Comparison of ENCODE assay signal across 27 cellular contexts in the genomic region with DNA sequence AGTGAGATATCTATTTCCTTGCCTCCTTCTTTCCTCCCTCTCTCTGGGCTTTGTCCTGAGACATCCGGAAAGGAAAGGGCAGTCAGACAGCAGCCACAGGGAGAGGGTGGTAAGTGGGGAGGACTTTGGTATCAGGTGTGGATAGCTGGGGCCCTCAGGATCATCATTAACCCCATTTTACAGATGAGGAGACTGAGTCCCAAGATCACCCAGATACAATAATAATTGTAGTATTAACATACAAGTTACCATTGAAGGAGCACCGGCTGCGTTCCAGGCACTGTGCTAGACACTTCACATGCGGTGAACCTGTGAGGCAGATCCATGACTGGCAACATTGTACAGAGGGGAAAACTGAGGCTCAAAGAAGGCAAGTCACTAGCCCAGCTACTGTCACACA. TPM values are rescaled to one million over a fixed set of nuclear protein-coding genes. Genes with fewer than 3 reads are reported as not detected.
DNase-seq lines count a peak whose midpoint lies in the region; ATAC-seq, FAIRE-seq and TF ChIP-seq lines count a peak whose summit lies in the region.
"Had no signal": no experiment of that assay in that cellular context is flagged by ENCODE, and none has a peak within 500 bp of the region (broad histone marks: within the 10 kb centered on the region; RNA-seq: fewer than 3 reads in every experiment).

No MANE protein-coding gene starts in this region.

- POLR2A ChIA-PET in HepG2 (lab: Yijun Ruan, JAX), result no interaction called here
- POLR2A ChIA-PET in K562 (lab: Yijun Ruan, JAX), result no interaction called here

- in situ Hi-C loops in HepG2 (cut with HindIII; ENCODE audit: extremely low pct_ligation_motif_present, low pct_unique_long_range_greater_than_20kb) (loop anchor here (25.0 kb wide), 1 partner anchor 164 kb away; no protein-coding TSS in a partner anchor), K562 (cut with MboI) (no loop called here)

- no peak overlapping the region for H4K91ac ChIP-seq in trophoblast cell (ENCODE audit: low read depth, low read length)

- H3K27ac ChIP-seq in HepG2 (ENCODE audit: extremely low read length, insufficient read depth, low read length), result no peak overlapping the region
- no peak overlapping the region for H3K27ac ChIP-seq in right lobe of liver
- H3K27ac ChIP-seq in K562 (ENCODE audit: extremely low read depth, low read depth, low read length), result no peak overlapping the region
- no peak overlapping the region for H3K27ac ChIP-seq in trophoblast cell (ENCODE audit: low read depth, low read length)
- H3K27ac ChIP-seq: BLaER1 had no signal

- H3K27me3 Mint-ChIP-seq in nephron progenitor cell (ENCODE audit: low read depth, poor library complexity), result peaks cover 27% of the 10 kb centered on the region

- no peaks in the 10 kb centered on the region for H3K79me1 ChIP-seq in trophoblast cell (ENCODE audit: low read length)

- H3K27ac Mint-ChIP-seq in nephron progenitor cell, result no peak overlapping the region
- H3K27ac Mint-ChIP-seq: CD14-positive monocyte; CD4-positive, alpha-beta memory T cell; CD4-positive, CD25-positive, alpha-beta regulatory T cell had no signal

- H3K4me2 ChIP-seq in HepG2 (ENCODE audit: low read depth, low read length) (no peak overlapping the region), K562 (ENCODE audit: insufficient read depth, low read length) (no peak overlapping the region), trophoblast cell (ENCODE audit: low read length) (no peak overlapping the region)
- H3K4me2 ChIP-seq: BLaER1 had no signal

- no peak overlapping the region for H3K4me3 Mint-ChIP-seq in nephron progenitor cell
- H3K4me3 Mint-ChIP-seq: CD14-positive monocyte; CD4-positive, alpha-beta memory T cell; CD4-positive, CD25-positive, alpha-beta regulatory T cell; CD8-positive, alpha-beta memory T cell had no signal

- CTCF ChIA-PET in HepG2 (lab: Yijun Ruan, JAX; ENCODE audit: low intra/inter-chr PET ratio, low total read pairs) (no interaction called here), K562 (lab: Yijun Ruan, JAX; ENCODE audit: low intra/inter-chr PET ratio) (no interaction called here)

- no peak overlapping the region for H3K14ac ChIP-seq in trophoblast cell (ENCODE audit: low read length)

- TF ChIP-seq RAD21 in HepG2 (CRISPR knock-in tag; IDR thresholded peaks at IDR 0.05) (no peak), K562 (CRISPR knock-in tag; conservative IDR thresholded peaks at IDR 0.05 in 1 of 2, IDR thresholded peaks at IDR 0.05 in 1 of 2) (no peak)

- no peak overlapping the region for H3K9ac ChIP-seq in HepG2 (ENCODE audit: insufficient read depth, low read depth, low read length)
- 0 out of 4 replicates have a peak overlapping the region, but pooled peaks of 1 of the 2 experiments have one; percentile 2 for H3K9ac ChIP-seq in K562 (ENCODE audit: insufficient read depth in 1 of 2, low read depth in 2 of 2, low read length in 2 of 2)
- no peak overlapping the region for H3K9ac ChIP-seq in trophoblast cell (ENCODE audit: low read length)
- H3K9ac ChIP-seq: BLaER1 had no signal

- no peak overlapping the region for H2AK5ac ChIP-seq in trophoblast cell (ENCODE audit: low read length)

- TF ChIP-seq EP300 in HepG2 (IDR thresholded peaks at IDR 0.05; ENCODE audit: low read depth in 2 of 2, low read length in 2 of 2) (no peak), HepG2 (CRISPR knock-in tag; IDR thresholded peaks at IDR 0.05; ENCODE audit: borderline replicate concordance) (no peak), K562 (IDR thresholded peaks at IDR 0.05; ENCODE audit: low read length) (no peak)

- no peak for ATAC-seq in HepG2
- no peak for ATAC-seq in right lobe of liver
- ATAC-seq in K562, result no peak
- ATAC-seq in left colon, result no peak
- ATAC-seq: GM12878 had no signal

- no peak overlapping the region for H3K4me3 ChIP-seq in HepG2 (replicated peaks in 1 of 3; ENCODE audit: insufficient read depth in 1 of 3, low read depth in 2 of 3, low read length in 3 of 3)
- H3K4me3 ChIP-seq in right lobe of liver, result no peak overlapping the region
- no peak overlapping the region for H3K4me3 ChIP-seq in K562
- H3K4me3 ChIP-seq in trophoblast cell (ENCODE audit: low read depth, low read length), result peak overlapping the region; percentile 30
- H3K4me3 ChIP-seq: BLaER1, GM12878 had no signal

- no peak overlapping the region for H3K23ac ChIP-seq in trophoblast cell (ENCODE audit: low read length)

- DNase-seq in HepG2 (ENCODE audit: low spot score), result no peak
- no peak for DNase-seq in right lobe of liver
- no peak for DNase-seq in K562 (ENCODE audit: extremely low read depth in 1 of 4, low spot score in 3 of 4)
- DNase-seq in trophoblast cell, result no peak
- DNase-seq in left colon, result no peak
- no peak for DNase-seq in nephron progenitor cell
- DNase-seq: 8988T; ACHN; BE2C; C1 segment of cervical spinal cord; CD4-positive, alpha-beta memory T cell; CD4-positive, CD25-positive, alpha-beta regulatory T cell; CD8-positive, alpha-beta memory T cell; COR-L47; DMS 273 treated with DMSO at 0.1 percent for 48 hours; DMS153; DMS53; DMS79; DND-41; EL; GDM1 had no signal

- H4K8ac ChIP-seq in trophoblast cell (ENCODE audit: low read depth, low read length), result no peak overlapping the region

- H3K27me3 ChIP-seq in HepG2 (ENCODE audit: control insufficient read depth in 1 of 2, insufficient read depth in 2 of 2, low read length in 2 of 2) (peaks cover 0 to 5% of the 10 kb centered on the region in 2 experiments; a peak in 2 of 5 replicates), right lobe of liver (no peaks in the 10 kb centered on the region), K562 (ENCODE audit: control insufficient read depth in 2 of 2, insufficient read depth in 2 of 2, low read length in 2 of 2) (peaks cover 17 to 53% of the 10 kb centered on the region in 2 experiments), trophoblast cell (ENCODE audit: insufficient read depth, low read length) (no peaks in the 10 kb centered on the region)
- H3K27me3 ChIP-seq: BE2C, BLaER1 had no signal

- no peaks in the 10 kb centered on the region for H3K36me3 ChIP-seq in HepG2 (replicated peaks in 1 of 2; ENCODE audit: control insufficient read depth in 1 of 2, insufficient read depth in 2 of 2, low read length in 2 of 2)
- no peaks in the 10 kb centered on the region for H3K36me3 ChIP-seq in right lobe of liver
- H3K36me3 ChIP-seq in K562 (ENCODE audit: control insufficient read depth, insufficient read depth, low read length), result no peaks in the 10 kb centered on the region
- no peaks in the 10 kb centered on the region for H3K36me3 ChIP-seq in trophoblast cell (ENCODE audit: control insufficient read depth in 1 of 2, insufficient read depth in 2 of 2, low read length in 2 of 2)
- H3K36me3 ChIP-seq: BE2C, BLaER1 had no signal

- TF ChIP-seq CTCF in HepG2 (CRISPR knock-in tag; IDR thresholded peaks at IDR 0.05) (no peak), right lobe of liver (IDR thresholded peaks at IDR 0.05) (no peak), K562 (IDR thresholded peaks at IDR 0.05 in 2 of 3, conservative IDR thresholded peaks at IDR 0.05 in 1 of 3; ENCODE audit: insufficient read depth in 2 of 3, low read depth in 1 of 3, low read length in 3 of 3) (no peak), nephron progenitor cell (IDR thresholded peaks at IDR 0.05) (no peak)

- H3K9me3 ChIP-seq in HepG2 (ENCODE audit: low read length) (no peaks in the 10 kb centered on the region), right lobe of liver (no peaks in the 10 kb centered on the region), K562 (replicated peaks; ENCODE audit: control insufficient read depth, insufficient read depth, low read depth, low read length) (no peaks in the 10 kb centered on the region), trophoblast cell (ENCODE audit: insufficient read depth, low read depth, low read length) (no peaks in the 10 kb centered on the region)
- H3K9me3 ChIP-seq: BE2C, BLaER1 had no signal

- no peak overlapping the region for H2BK120ac ChIP-seq in trophoblast cell (ENCODE audit: insufficient read depth, low read length, poor library complexity)

- no peak overlapping the region for H3K18ac ChIP-seq in trophoblast cell (ENCODE audit: low read length)

- H2BK5ac ChIP-seq in trophoblast cell (ENCODE audit: low read depth, low read length, poor library complexity), result no peak overlapping the region

- FAIRE-seq in HepG2 (lab: Jason Lieb, UNC) (no peak), K562 (lab: Jason Lieb, UNC) (no peak)
- FAIRE-seq: A204.1, GM12878, GM19239 had no signal

- no TSS peak for BruUV-seq in HepG2 (replicated peaks; lab: Mats Ljungman, UMichigan)
- BruUV-seq in K562 (replicated peaks; lab: Mats Ljungman, UMichigan), result no TSS peak

- H2AFZ ChIP-seq in HepG2 (ENCODE audit: low read length), result no peak overlapping the region
- H2AFZ ChIP-seq in K562 (ENCODE audit: low read depth, low read length), result no peak overlapping the region
- no peak overlapping the region for H2AFZ ChIP-seq in trophoblast cell (ENCODE audit: insufficient read depth, low read length, poor library complexity)

- no peaks in the 10 kb centered on the region for H3K9me3 Mint-ChIP-seq in nephron progenitor cell
- H3K9me3 Mint-ChIP-seq: CD14-positive monocyte; CD4-positive, alpha-beta memory T cell had no signal

- H3K4me1 ChIP-seq in HepG2 (ENCODE audit: insufficient read depth, low read length) (peaks cover 37% of the 10 kb centered on the region), right lobe of liver (no peaks in the 10 kb centered on the region), K562 (replicated peaks in 1 of 2; ENCODE audit: control insufficient read depth in 2 of 2, insufficient read depth in 2 of 2, low read length in 2 of 2) (peaks cover 0 to 10% of the 10 kb centered on the region in 2 experiments; a peak in 3 of 5 replicates), trophoblast cell (ENCODE audit: control insufficient read depth in 1 of 2, insufficient read depth in 2 of 2, low read length in 2 of 2) (no peaks in the 10 kb centered on the region)

- no peaks in the 10 kb centered on the region for H3K36me3 Mint-ChIP-seq in nephron progenitor cell (ENCODE audit: low read depth)
- H3K36me3 Mint-ChIP-seq: CD14-positive monocyte; CD4-positive, alpha-beta memory T cell; CD4-positive, CD25-positive, alpha-beta regulatory T cell; CD8-positive, alpha-beta memory T cell had no signal

- no peak overlapping the region for H3K4ac ChIP-seq in trophoblast cell (ENCODE audit: low read depth, low read length)

- H2BK12ac ChIP-seq in trophoblast cell (ENCODE audit: low read length), result no peak overlapping the region

- H3K4me1 Mint-ChIP-seq in nephron progenitor cell, result peaks cover 17% of the 10 kb centered on the region
- H3K4me1 Mint-ChIP-seq: CD14-positive monocyte; CD4-positive, alpha-beta memory T cell; CD4-positive, CD25-positive, alpha-beta regulatory T cell; CD8-positive, alpha-beta memory T cell had no signal

- no peak for TF ChIP-seq POLR2A in HepG2 (IDR thresholded peaks at IDR 0.05; ENCODE audit: insufficient read depth in 1 of 2, low read depth in 2 of 2, low read length in 2 of 2)
- TF ChIP-seq POLR2A in right lobe of liver (IDR thresholded peaks at IDR 0.05), result no peak
- no peak for TF ChIP-seq POLR2A in K562 (conservative IDR thresholded peaks at IDR 0.05)

- no peaks in the 10 kb centered on the region for H4K20me1 ChIP-seq in HepG2 (ENCODE audit: insufficient read depth, low read length)
- no peaks in the 10 kb centered on the region; the same call in none of the 2 replicates for H4K20me1 ChIP-seq in K562 (replicated peaks; ENCODE audit: control insufficient read depth, insufficient read depth, low read length)
- H4K20me1 ChIP-seq: BLaER1 had no signal

- H3K9me1 ChIP-seq in K562 (ENCODE audit: control insufficient read depth, insufficient read depth, low read length), result no peaks in the 10 kb centered on the region

- WGBS in HepG2 (ENCODE audit: low lambda C conversion rate), result 77% methylated on average over 4 of the region's 4 CpGs
- WGBS in right lobe of liver (ENCODE audit: insufficient coverage, low coverage, low lambda C conversion rate, missing lambda C conversion rate), result 71% methylated on average over 4 of the region's 4 CpGs
- 6% methylated on average over 4 of the region's 4 CpGs for WGBS in K562 (ENCODE audit: insufficient coverage, low coverage, missing lambda C conversion rate)
- no CpG with 5 or more reads among the region's 4 CpGs for WGBS in trophoblast cell (ENCODE audit: extremely low coverage, insufficient coverage, insufficient read length)

- H3K79me2 ChIP-seq in HepG2 (ENCODE audit: insufficient read depth, low read length) (no peaks in the 10 kb centered on the region), K562 (ENCODE audit: control insufficient read depth, insufficient read depth, low read length) (no peaks in the 10 kb centered on the region), trophoblast cell (ENCODE audit: control insufficient read depth, insufficient read depth, low read length, poor library complexity) (no peaks in the 10 kb centered on the region)

- no peak overlapping the region for H4K12ac ChIP-seq in trophoblast cell (ENCODE audit: low read depth, low read length)

- intact Hi-C loops in HepG2 (cut with micrococcal nuclease; ENCODE audit: unreplicated experiment), result no loop called here
- intact Hi-C loops in right lobe of liver (cut with DNase I), result no loop called here
- intact Hi-C loops in K562 (cut with micrococcal nuclease), result no loop called here
- intact Hi-C loops in left colon (cut with DNase I, micrococcal nuclease), result no loop called here

RNA-seq across cellular contexts. Expression of a gene that starts 15.2 kb away (rescaled TPM):
- total RNA-seq in HepG2 (2016; rRNA removed; fragmentation: Illumina TruSeq; extraction: Trizol), result not detected in 2 replicates
- not detected in 2 replicates for total RNA-seq in HepG2 (2016; cell fraction: cytosol; rRNA removed; fragmentation: Illumina TruSeq; extraction: Trizol; ENCODE audit: low read depth)
- total RNA-seq in HepG2 (2016; cell fraction: insoluble cytoplasmic fraction; rRNA removed; fragmentation: Illumina TruSeq; extraction: Trizol), result 0.06 TPM in 1 of 2 replicates, not detected in the other
- 0.14 TPM in 1 of 2 replicates, not detected in the other for total RNA-seq in HepG2 (2016; cell fraction: membrane; rRNA removed; fragmentation: Illumina TruSeq; extraction: Trizol)
- total RNA-seq in HepG2 (2016; cell fraction: nucleus; rRNA removed; fragmentation: Illumina TruSeq; extraction: Trizol), result not detected in 2 replicates
- polyA plus RNA-seq in HepG2 (2011; rRNA removed), result 0.07 and 0.08 TPM in 2 replicates
- 0.07 and 0.14 TPM in 2 replicates for polyA plus RNA-seq in HepG2 (2011; cell fraction: cytosol; rRNA removed)
- polyA plus RNA-seq in HepG2 (2011; cell fraction: nucleus; rRNA removed), result 0.05 TPM in 1 of 2 replicates, not detected in the other
- not detected in 2 replicates for polyA plus RNA-seq in HepG2 (2012)
- 0.05 TPM in 1 of 2 replicates, not detected in the other for polyA plus RNA-seq in HepG2 (2016; cell fraction: cytosol; fragmentation: Illumina TruSeq; extraction: Trizol; ENCODE audit: low read depth)
- polyA plus RNA-seq in HepG2 (2016; cell fraction: insoluble cytoplasmic fraction; fragmentation: Illumina TruSeq; extraction: Trizol; ENCODE audit: low read depth), result 0.10 TPM in 1 of 2 replicates, not detected in the other
- 0.16 TPM in 2 replicates for polyA plus RNA-seq in HepG2 (2016; cell fraction: membrane; fragmentation: Illumina TruSeq; extraction: Trizol; ENCODE audit: low read depth)
- not detected in 2 replicates for polyA plus RNA-seq in HepG2 (2016; cell fraction: nucleus; fragmentation: Illumina TruSeq; extraction: Trizol; ENCODE audit: insufficient read depth, low read depth)
- polyA minus RNA-seq in HepG2 (2011; rRNA and poly(A)+ RNA removed; ENCODE audit: low replicate concordance), result 1.4 TPM in 1 of 2 replicates, not detected in the other
- not detected in 2 replicates for polyA minus RNA-seq in HepG2 (2011; cell fraction: cytosol; rRNA and poly(A)+ RNA removed)
- polyA minus RNA-seq in HepG2 (2011; cell fraction: nucleus; rRNA and poly(A)+ RNA removed), result not detected in 2 replicates
- total RNA-seq in right lobe of liver, result 1 to 10 TPM in 1 of 6 experiments, under 1 TPM in 5; 0.31 to 1.2 (median 0.39) TPM
- 11.5 and 26.9 TPM in 2 replicates for total RNA-seq in K562 (2011; cell fraction: chromatin; rRNA removed; ENCODE audit: low replicate concordance)
- total RNA-seq in K562 (2011; cell fraction: nucleolus; rRNA removed), result 18.7 and 19.2 TPM in 2 replicates
- 24.1 and 38.6 TPM in 2 replicates for total RNA-seq in K562 (2011; cell fraction: nucleoplasm; rRNA removed)
- 2.1 and 3.3 TPM in 2 replicates for total RNA-seq in K562 (2014; rRNA removed)
- total RNA-seq in K562 (2014; rRNA removed; fragmentation: Illumina TruSeq; extraction: Trizol), result 0.65 and 0.73 TPM in 2 replicates
- 2.0 TPM in 2 replicates for total RNA-seq in K562 (2015; rRNA removed; fragmentation: Illumina TruSeq; extraction: Trizol)
- 14.3 and 14.8 TPM in 2 replicates for total RNA-seq in K562 (2021)
- polyA plus RNA-seq in K562 (2011; rRNA removed), result 12.4 and 19.4 TPM in 2 replicates
- 14.2 and 25.6 TPM in 2 replicates for polyA plus RNA-seq in K562 (2011; cell fraction: cytosol; rRNA removed)
- 10.6 and 19.2 TPM in 2 replicates for polyA plus RNA-seq in K562 (2011; cell fraction: nucleus; rRNA removed)
- polyA plus RNA-seq in K562 (2012), result 8.0 and 8.2 TPM in 2 replicates
- polyA plus RNA-seq in K562 (2014; fragmentation: Illumina TruSeq; extraction: Trizol), result 15.3 and 19.0 TPM in 2 replicates
- polyA plus RNA-seq in K562 (2014; fragmentation: Nextera tagmentation; extraction: Ambion mirVana), result under 1 TPM; 0.07 to 0.08 TPM
- polyA plus RNA-seq in K562 (2014; rRNA removed), result 8.1 and 9.3 TPM in 2 replicates
- polyA minus RNA-seq in K562 (2011; rRNA and poly(A)+ RNA removed), result 5.8 and 8.8 TPM in 2 replicates
- polyA minus RNA-seq in K562 (2011; cell fraction: cytosol; rRNA and poly(A)+ RNA removed), result 14.6 and 15.2 TPM in 2 replicates
- 3.4 and 3.8 TPM in 2 replicates for polyA minus RNA-seq in K562 (2011; cell fraction: nucleus; rRNA and poly(A)+ RNA removed)
- 9.3 and 10.8 TPM in 2 replicates for polyA plus RNA-seq in trophoblast cell (2013)
- 1 to 10 TPM; 1.2 to 2.2 TPM for total RNA-seq in left colon
- total RNA-seq: CD4-positive, alpha-beta memory T cell; CD4-positive, CD25-positive, alpha-beta regulatory T cell; CD8-positive, alpha-beta memory T cell; GM12878 had no signal
- polyA plus RNA-seq: AG04450; CD14-positive monocyte; CD4-positive, alpha-beta memory T cell; CD4-positive, CD25-positive, alpha-beta regulatory T cell; CD8-positive, alpha-beta memory T cell had no signal
